ENCODE assay signal across 9 cellular contexts in the genomic region with DNA sequence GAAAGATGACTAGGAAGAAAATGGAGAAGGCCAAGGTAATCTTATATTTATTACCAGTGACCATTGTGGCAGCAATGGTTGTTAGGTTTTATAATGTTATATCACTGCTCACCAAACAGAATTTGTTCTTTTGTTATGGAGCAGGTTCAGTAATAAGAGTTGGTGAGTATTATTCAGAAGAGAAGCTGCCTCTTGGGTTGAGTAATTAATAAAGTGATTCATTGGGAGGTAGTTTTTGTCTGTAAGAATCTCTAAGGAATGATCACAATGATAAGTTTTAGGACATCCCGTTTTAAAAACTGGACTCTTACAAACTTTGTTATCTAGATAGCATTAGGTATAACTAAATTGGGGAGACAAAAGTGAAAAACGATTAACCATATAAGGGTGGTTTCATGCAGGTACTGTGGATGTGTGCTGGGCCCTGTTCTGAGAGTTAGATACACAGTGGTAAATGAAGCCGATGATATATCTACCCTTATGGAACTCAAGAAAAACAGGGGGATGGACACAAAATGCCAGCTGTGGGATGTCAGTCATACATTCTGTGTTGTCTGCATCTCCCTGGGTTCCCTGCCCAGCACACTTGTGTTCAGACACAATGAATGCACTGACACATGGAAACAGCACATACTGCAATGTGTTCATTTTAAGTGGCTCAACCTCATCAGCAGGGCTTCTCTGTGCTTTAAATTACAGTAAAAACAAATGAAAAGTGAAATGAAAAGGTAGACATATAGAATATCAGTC. TPM values are rescaled to one million over a fixed set of nuclear protein-coding genes. Genes with fewer than 3 reads are reported as not detected.
DNase-seq lines count a peak whose midpoint lies in the region; ATAC-seq lines count a peak whose summit lies in the region.
"Had no signal": no experiment of that assay in that cellular context is flagged by ENCODE, and none has a peak within 500 bp of the region (broad histone marks: within the 10 kb centered on the region; RNA-seq: fewer than 3 reads in every experiment).

No MANE protein-coding gene starts in this region.

- peak overlapping the region; percentile 93 for H3K27ac Mint-ChIP-seq in activated naive CD4-positive, alpha-beta T cell treated with anti-CD3 and anti-CD28 coated beads, Interleukin-2, amount 50 U/mL, for 24 hours
- peak overlapping the region; percentile 47 for H3K27ac Mint-ChIP-seq in activated T-helper 2 cell treated with anti-CD3 and anti-CD28 coated beads, Interferon-gamma antibody, Interleukin-2, Interleukin-4, amounts not matched to agents 10 μg/mL and 5 μg/mL and 100 μg/mL, durations not matched to agents 14 hours and 24 hours and 36 hours

- H3K4me3 ChIP-seq in thymus (ENCODE audit: low read length) = no peak overlapping the region

- 94% methylated on average over 3 of the region's 3 CpGs for WGBS in thymus

- peak overlapping the region; percentile 31 for H3K27ac ChIP-seq in thymus (ENCODE audit: low read depth)

- no peaks in the 10 kb centered on the region for H3K9me3 ChIP-seq in thymus (ENCODE audit: control insufficient read depth)

- no peaks in the 10 kb centered on the region for H3K9me3 Mint-ChIP-seq in activated naive CD4-positive, alpha-beta T cell treated with anti-CD3 and anti-CD28 coated beads, Interleukin-2, amount 50 U/mL, for 24 hours
- H3K9me3 Mint-ChIP-seq in activated T-helper 2 cell treated with anti-CD3 and anti-CD28 coated beads, Interferon-gamma antibody, Interleukin-2, Interleukin-4, amounts not matched to agents 10 μg/mL and 5 μg/mL and 100 μg/mL, durations not matched to agents 14 hours and 24 hours and 36 hours = no peaks in the 10 kb centered on the region

- peaks cover 25% of the 10 kb centered on the region for H3K4me1 ChIP-seq in thymus (ENCODE audit: control insufficient read depth, insufficient read depth, low read length)

- intact Hi-C loops in activated T-helper 2 cell treated with anti-CD3 and anti-CD28 coated beads, Interferon-gamma antibody, Interleukin-2, Interleukin-4, amounts not matched to agents 10 μg/mL and 5 μg/mL and 100 μg/mL, durations not matched to agents 14 hours and 24 hours and 36 hours (cut with micrococcal nuclease) = loop anchor here (5.0 to 10.0 kb wide), 2 partner anchors 130 to 398 kb away; a partner anchor contains a TSS

- no peaks in the 10 kb centered on the region for H3K27me3 ChIP-seq in thymus (ENCODE audit: control insufficient read depth, insufficient read depth)

- H3K36me3 Mint-ChIP-seq in activated naive CD4-positive, alpha-beta T cell treated with anti-CD3 and anti-CD28 coated beads, Interleukin-2, amount 50 U/mL, for 24 hours = peaks cover 18% of the 10 kb centered on the region
- H3K36me3 Mint-ChIP-seq in activated T-helper 2 cell treated with anti-CD3 and anti-CD28 coated beads, Interferon-gamma antibody, Interleukin-2, Interleukin-4, amounts not matched to agents 10 μg/mL and 5 μg/mL and 100 μg/mL, durations not matched to agents 14 hours and 24 hours and 36 hours (ENCODE audit: low read depth) = peaks cover 60% of the 10 kb centered on the region

- peaks cover 75% of the 10 kb centered on the region for H3K4me1 Mint-ChIP-seq in activated naive CD4-positive, alpha-beta T cell treated with anti-CD3 and anti-CD28 coated beads, Interleukin-2, amount 50 U/mL, for 24 hours
- H3K4me1 Mint-ChIP-seq in activated T-helper 2 cell treated with anti-CD3 and anti-CD28 coated beads, Interferon-gamma antibody, Interleukin-2, Interleukin-4, amounts not matched to agents 10 μg/mL and 5 μg/mL and 100 μg/mL, durations not matched to agents 14 hours and 24 hours and 36 hours (ENCODE audit: low read depth) = peaks cover 60% of the 10 kb centered on the region

- H3K36me3 ChIP-seq in thymus (ENCODE audit: control insufficient read depth, insufficient read depth) = no peaks in the 10 kb centered on the region

- peak overlapping the region; percentile 79 for H3K4me3 Mint-ChIP-seq in activated naive CD4-positive, alpha-beta T cell treated with anti-CD3 and anti-CD28 coated beads, Interleukin-2, amount 50 U/mL, for 24 hours
- H3K4me3 Mint-ChIP-seq in activated T-helper 2 cell treated with anti-CD3 and anti-CD28 coated beads, Interferon-gamma antibody, Interleukin-2, Interleukin-4, amounts not matched to agents 10 μg/mL and 5 μg/mL and 100 μg/mL, durations not matched to agents 14 hours and 24 hours and 36 hours (ENCODE audit: low read depth) = peak overlapping the region; percentile 53
- H3K4me3 Mint-ChIP-seq: CD14-positive monocyte had no signal

- DNase-seq in activated naive CD4-positive, alpha-beta T cell (lab: John Stamatoyannopoulos, UW) = no peak
- DNase-seq in activated T-helper 2 cell treated with anti-CD3 and anti-CD28 coated beads, Interferon-gamma antibody, Interleukin-2, Interleukin-4, amounts not matched to agents 10 μg/mL and 5 μg/mL and 100 μg/mL, durations not matched to agents 14 hours and 24 hours and 36 hours (ENCODE audit: low spot score) = no peak
- DNase-seq in kidney glomerular epithelial cell (lab: John Stamatoyannopoulos, UW) (peak; percentile 41), NCI-H2227 treated with DMSO at 0.1 percent for 48 hours (lab: John Stamatoyannopoulos, UW) (no peak)

- no peak for ATAC-seq in HG03457 (IDR thresholded peaks at IDR 0.05; ENCODE audit: unreplicated experiment)
- ATAC-seq in HG02588 (IDR thresholded peaks at IDR 0.05; ENCODE audit: unreplicated experiment) = no peak

- no peaks in the 10 kb centered on the region for H3K27me3 Mint-ChIP-seq in activated naive CD4-positive, alpha-beta T cell treated with anti-CD3 and anti-CD28 coated beads, Interleukin-2, amount 50 U/mL, for 24 hours
- no peaks in the 10 kb centered on the region for H3K27me3 Mint-ChIP-seq in activated T-helper 2 cell treated with anti-CD3 and anti-CD28 coated beads, Interferon-gamma antibody, Interleukin-2, Interleukin-4, amounts not matched to agents 10 μg/mL and 5 μg/mL and 100 μg/mL, durations not matched to agents 14 hours and 24 hours and 36 hours (ENCODE audit: low read depth)

RNA-seq across cellular contexts. Expression of a gene that starts 7.5 kb away (rescaled TPM):
- 36.8 and 40.6 TPM in 2 replicates for total RNA-seq in activated T-helper 2 cell treated with anti-CD3 and anti-CD28 coated beads, Interferon-gamma antibody, Interleukin-2, Interleukin-4, amounts not matched to agents 10 μg/mL and 5 μg/mL and 100 μg/mL, durations not matched to agents 14 hours and 24 hours and 36 hours
- 22.4 TPM for polyA plus RNA-seq in thymus
